Comparison of ENCODE assay signal across 8 cellular contexts in genomic region chr1:199112365-199112764, GRCh38.
"Had no signal": no experiment of that assay in that cellular context is flagged by ENCODE, and none has a peak within 500 bp of the region (broad histone marks: within the 10 kb centered on the region; RNA-seq: fewer than 3 reads in every experiment).

No MANE protein-coding gene starts in this region.

- H3K27ac ChIP-seq: GM23248 had no signal

- H3K36me3 ChIP-seq: HAP-1 had no signal

- H3K9ac ChIP-seq: GM23248 had no signal

- H2AFZ ChIP-seq: GM23248 had no signal

- H3K4me3 ChIP-seq: GM23248, HAP-1, K562 had no signal

- H3K9me3 ChIP-seq: HAP-1 had no signal

- H3K4me3 Mint-ChIP-seq: HFFc6 had no signal

- DNase-seq: GM23248, GOT3, H7, HFFc6, IMR-90 had no signal

- H3K27ac Mint-ChIP-seq: HFFc6 had no signal

- ATAC-seq: HCT116, K562 had no signal

- H3K9me3 Mint-ChIP-seq: HFFc6 had no signal
